35 cellular contexts compared by ENCODE assay signal in genomic region chr12:98334768-98335167, GRCh38.
"Had no signal": no experiment of that assay in that cellular context is flagged by ENCODE, and none has a peak within 500 bp of the region (broad histone marks: within the 10 kb centered on the region; RNA-seq: fewer than 3 reads in every experiment).

No MANE protein-coding gene starts in this region.

- H3K36me3 ChIP-seq: MG63 had no signal

- H3K4me3 ChIP-seq: MG63 had no signal

- DNase-seq: Karpas-422, Kasumi-1, MG63, MM.1S, MV-4-11, NCI-H1048, NCI-H1092, NCI-H1092 treated with DMSO at 0.1 percent for 48 hours, NCI-H1105, NCI-H1105 treated with DMSO at 0.1 percent for 48 hours, NCI-H1417, NCI-H1417 treated with DMSO at 0.1 percent for 48 hours, NCI-H1436, NCI-H1436 treated with DMSO at 0.1 percent for 48 hours, NCI-H146, NCI-H1694, NCI-H1694 treated with DMSO at 0.1 percent for 48 hours, NCI-H187, NCI-H187 treated with DMSO at 0.1 percent for 48 hours, NCI-H1930, NCI-H2029, NCI-H2029 treated with DMSO at 0.1 percent for 48 hours, NCI-H2081, NCI-H2081 treated with DMSO at 0.1 percent for 48 hours, NCI-H2107, NCI-H2171, NCI-H2171 treated with DMSO at 0.1 percent for 48 hours, NCI-H2227 treated with DMSO at 0.1 percent for 48 hours, NCI-H226, NCI-H345, NCI-H446, NCI-H446 treated with DMSO at 0.1 percent for 48 hours, NCI-H510A, NCI-H510A treated with DMSO at 0.1 percent for 48 hours, NCI-H524 had no signal

- H3K9me3 ChIP-seq: MG63 had no signal
